1 cellular context compared by ENCODE assay signal in genomic region chr12:56941299-56942017, GRCh38.
A peak's percentile ranks its signal among the peaks of the same experiment; 100 is the strongest.
TF ChIP-seq lines count a peak whose summit lies in the region.

No MANE protein-coding gene starts in this region.

TF ChIP-seq in HepG2, 621 proteins besides CTCF, POLR2A, EP300 and RAD21 (continued from another document and continues in another):
- TF ChIP-seq SNAPC2 (CRISPR knock-in tag; IDR thresholded peaks at IDR 0.05) (0 out of 2 replicates have a peak, but pooled peaks have one; percentile 53), ZNF773 (CRISPR knock-in tag; IDR thresholded peaks at IDR 0.05; ENCODE audit: borderline replicate concordance) (no peak), ZNF407 (CRISPR knock-in tag; IDR thresholded peaks at IDR 0.05; ENCODE audit: not compliant biosample characterization) (no peak), KLF16 (CRISPR knock-in tag; IDR thresholded peaks at IDR 0.05) (peak in 1 of 2 experiments; percentile 85; a peak in 2 of 4 replicates), JUNB (CRISPR knock-in tag; IDR thresholded peaks at IDR 0.05; ENCODE audit: borderline replicate concordance) (no peak), SRSF1 (optimal IDR thresholded peaks at IDR 0.05; ENCODE audit: low read depth, low read length) (no peak), ZNF83 (CRISPR knock-in tag; IDR thresholded peaks at IDR 0.05; ENCODE audit: borderline replicate concordance) (no peak), LCORL (IDR thresholded peaks at IDR 0.05) (no peak), LCORL (CRISPR knock-in tag; IDR thresholded peaks at IDR 0.05) (peak; percentile 86; the same call in 1 of the 2 replicates), KDM1A (CRISPR knock-in tag; IDR thresholded peaks at IDR 0.05) (peak; percentile 65), ARID5B (CRISPR knock-in tag; IDR thresholded peaks at IDR 0.05) (peak; percentile 92), ZNF33B (CRISPR knock-in tag; IDR thresholded peaks at IDR 0.05) (no peak), ZNF232 (CRISPR knock-in tag; IDR thresholded peaks at IDR 0.05; ENCODE audit: borderline replicate concordance) (no peak; the same call in 1 of the 2 replicates), HNRNPL (IDR thresholded peaks at IDR 0.05; ENCODE audit: low read depth, low read length) (no peak), ZNF33A (CRISPR knock-in tag; IDR thresholded peaks at IDR 0.05; ENCODE audit: borderline replicate concordance) (no peak), ZNF800 (CRISPR knock-in tag; IDR thresholded peaks at IDR 0.05) (no peak), GABPB1 (CRISPR knock-in tag; IDR thresholded peaks at IDR 0.05) (no peak), ZNF768 (CRISPR knock-in tag; IDR thresholded peaks at IDR 0.05) (no peak), MIER2 (CRISPR knock-in tag; IDR thresholded peaks at IDR 0.05) (peak; percentile 68; the same call in 1 of the 2 replicates), CREB3 (CRISPR knock-in tag; IDR thresholded peaks at IDR 0.05) (no peak), ZNF446 (CRISPR knock-in tag; IDR thresholded peaks at IDR 0.05) (no peak), TAF1 (CRISPR knock-in tag; IDR thresholded peaks at IDR 0.05) (no peak), ZNF44 (CRISPR knock-in tag; IDR thresholded peaks at IDR 0.05) (no peak; the same call in 1 of the 2 replicates), U2AF1 (optimal IDR thresholded peaks at IDR 0.05; ENCODE audit: low read depth, low read length) (no peak), ZNF318 (CRISPR knock-in tag; IDR thresholded peaks at IDR 0.05) (peak; percentile 70; the same call in 1 of the 2 replicates), ZFYVE20 (CRISPR knock-in tag; IDR thresholded peaks at IDR 0.05; ENCODE audit: borderline replicate concordance, low read depth) (no peak), SMAD9 (CRISPR knock-in tag; IDR thresholded peaks at IDR 0.05) (no peak), SAFB2 (CRISPR knock-in tag; IDR thresholded peaks at IDR 0.05; ENCODE audit: borderline replicate concordance, low read depth) (no peak), IRX3 (CRISPR knock-in tag; IDR thresholded peaks at IDR 0.05; ENCODE audit: borderline replicate concordance, low read depth) (no peak), HDAC6 (IDR thresholded peaks at IDR 0.05; ENCODE audit: low read depth, low read length) (no peak), ZNF580 (CRISPR knock-in tag; IDR thresholded peaks at IDR 0.05; ENCODE audit: borderline replicate concordance, low read depth) (peak; percentile 46; the same call in 1 of the 2 replicates), RFXANK (CRISPR knock-in tag; IDR thresholded peaks at IDR 0.05) (no peak), DPF2 (CRISPR knock-in tag; IDR thresholded peaks at IDR 0.05; ENCODE audit: borderline replicate concordance, low read depth) (peak; percentile 94), ZZZ3 (CRISPR knock-in tag; IDR thresholded peaks at IDR 0.05; ENCODE audit: borderline replicate concordance) (no peak), SRSF9 (IDR thresholded peaks at IDR 0.05; ENCODE audit: borderline replicate concordance, insufficient read depth, low read depth, low read length, poor library complexity, severe bottlenecking) (no peak), ZIK1 (CRISPR knock-in tag; IDR thresholded peaks at IDR 0.05; ENCODE audit: borderline replicate concordance, low read depth) (0 out of 2 replicates have a peak, but pooled peaks have one; percentile 37), RBFOX2 (IDR thresholded peaks at IDR 0.05; ENCODE audit: low read depth, low read length) (no peak)
